In the genomic region with DNA sequence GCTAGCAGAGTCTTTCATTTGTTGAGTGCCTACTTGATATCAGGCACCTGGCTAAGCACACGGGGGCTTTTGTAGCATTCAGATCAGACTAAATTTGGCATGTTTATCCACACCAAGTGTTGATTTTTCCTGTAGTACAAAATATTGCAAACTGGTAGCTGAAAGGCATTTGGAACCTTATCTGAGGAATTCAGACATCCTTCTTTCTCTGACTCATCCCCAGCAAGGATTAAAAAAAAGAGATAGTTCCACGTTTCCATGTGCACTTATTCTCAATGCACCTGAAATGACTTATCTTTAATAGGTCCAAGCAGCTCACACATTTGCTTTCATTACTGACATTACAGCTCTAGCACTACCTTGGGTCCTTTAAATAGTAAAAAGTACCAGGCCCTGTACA, we compare ENCODE assay signal across 8 cellular contexts.
"Had no signal": no experiment of that assay in that cellular context is flagged by ENCODE, and none has a peak within 500 bp of the region (broad histone marks: within the 10 kb centered on the region; RNA-seq: fewer than 3 reads in every experiment).

No MANE protein-coding gene starts in this region.

- FAIRE-seq: G401.6, GM12878, GM12891, GM12892, GM18507, GM19239 had no signal

- H3K4me3 ChIP-seq: GM12878 had no signal

- DNase-seq: GDM1, GF-D8 had no signal

- ATAC-seq: GM12878 had no signal
